In the genomic region with DNA sequence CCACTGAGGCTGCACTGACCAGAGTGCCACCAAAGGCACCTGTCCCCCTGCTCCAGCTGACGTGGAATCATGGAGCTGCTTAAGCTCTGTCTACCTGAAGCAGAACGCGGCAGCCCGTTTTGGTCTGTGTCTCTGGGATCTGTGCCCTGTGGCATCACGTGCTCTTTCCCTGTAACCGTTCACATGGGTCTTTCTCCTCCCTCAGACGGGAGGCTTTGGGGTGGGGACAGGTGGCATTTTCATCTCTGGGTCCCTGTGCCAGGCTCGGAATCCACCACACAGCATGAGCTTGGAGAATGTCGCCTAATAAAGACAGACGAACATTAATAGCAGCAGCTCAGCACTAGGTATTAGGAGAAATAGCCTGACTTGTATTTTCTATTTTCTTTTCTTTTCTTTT, we compare ENCODE assay signal across 17 cellular contexts. TPM values are rescaled to one million over a fixed set of nuclear protein-coding genes. Genes with fewer than 3 reads are reported as not detected.
DNase-seq lines count a peak whose midpoint lies in the region; ATAC-seq and TF ChIP-seq lines count a peak whose summit lies in the region.
"Had no signal": no experiment of that assay in that cellular context is flagged by ENCODE, and none has a peak within 500 bp of the region (broad histone marks: within the 10 kb centered on the region; RNA-seq: fewer than 3 reads in every experiment).

No MANE protein-coding gene starts in this region.

- H4K20me1 ChIP-seq in GM23338 (replicated peaks; ENCODE audit: insufficient read depth), result no peaks in the 10 kb centered on the region
- peaks cover 2% of the 10 kb centered on the region for H4K20me1 ChIP-seq in osteoblast (ENCODE audit: insufficient read depth, low read length)

- H3K9me3 ChIP-seq in osteoblast (ENCODE audit: low read depth, low read length), result no peaks in the 10 kb centered on the region

- no peaks in the 10 kb centered on the region for H3K79me2 ChIP-seq in GM23338 (replicated peaks; ENCODE audit: insufficient read depth)
- H3K79me2 ChIP-seq in osteoblast (ENCODE audit: insufficient read depth, low read length), result no peaks in the 10 kb centered on the region

- no peak overlapping the region for H2AFZ ChIP-seq in GM23338
- no peak overlapping the region for H2AFZ ChIP-seq in osteoblast (ENCODE audit: low read length)

- CTCF ChIA-PET in activated CD4-positive, alpha-beta T cell treated with anti-CD3 and anti-CD28 coated beads, Interleukin-2, amount 10 ng/mL, durations not matched to agents 7 days and 5 days (lab: Charles Lee), result interaction anchor here (1.0 kb wide), 1 partner anchor 18 kb away, joined by 3 read pairs; no protein-coding TSS in a partner anchor

- peak overlapping the region; percentile 30 for H3K4me3 Mint-ChIP-seq in activated CD4-positive, alpha-beta T cell treated with anti-CD3 and anti-CD28 coated beads, Interleukin-2, amount 10 ng/mL, durations not matched to agents 7 days and 5 days
- H3K4me3 Mint-ChIP-seq in GM23338 (peak overlapping the region; percentile 36; the same call in 1 of the 3 replicates), chondrocyte (ENCODE audit: unreplicated experiment) (no peak overlapping the region)

- H3K27ac ChIP-seq in GM23338 (ENCODE audit: low read depth) (no peak overlapping the region), osteoblast (ENCODE audit: low read depth, low read length) (no peak overlapping the region)

- TF ChIP-seq CTCF in GM23338 (conservative IDR thresholded peaks at IDR 0.05; ENCODE audit: low read depth in 2 of 2), result no peak
- TF ChIP-seq CTCF in chondrocyte (IDR thresholded peaks at IDR 0.05), result no peak
- TF ChIP-seq CTCF in osteoblast (IDR thresholded peaks at IDR 0.05; ENCODE audit: extremely low read depth, low read depth, low read length), result no peak

- peaks cover 14% of the 10 kb centered on the region for H3K27me3 Mint-ChIP-seq in activated CD4-positive, alpha-beta T cell treated with anti-CD3 and anti-CD28 coated beads, Interleukin-2, amount 10 ng/mL, durations not matched to agents 7 days and 5 days
- H3K27me3 Mint-ChIP-seq in GM23338 (ENCODE audit: insufficient read depth, low read depth, poor library complexity), result peaks cover 23% of the 10 kb centered on the region
- no peaks in the 10 kb centered on the region for H3K27me3 Mint-ChIP-seq in chondrocyte (ENCODE audit: low read depth)

- no peak overlapping the region for H3K27ac Mint-ChIP-seq in activated CD4-positive, alpha-beta T cell treated with anti-CD3 and anti-CD28 coated beads, Interleukin-2, amount 10 ng/mL, durations not matched to agents 7 days and 5 days
- H3K27ac Mint-ChIP-seq in GM23338, result no peak overlapping the region
- no peak overlapping the region for H3K27ac Mint-ChIP-seq in chondrocyte (ENCODE audit: unreplicated experiment)
- H3K27ac Mint-ChIP-seq: endodermal cell had no signal

- H3K9me2 ChIP-seq in GM23338 (ENCODE audit: insufficient read depth), result no peaks in the 10 kb centered on the region

- no peaks in the 10 kb centered on the region for H3K36me3 Mint-ChIP-seq in activated CD4-positive, alpha-beta T cell treated with anti-CD3 and anti-CD28 coated beads, Interleukin-2, amount 10 ng/mL, durations not matched to agents 7 days and 5 days (ENCODE audit: low read depth)
- H3K36me3 Mint-ChIP-seq in GM23338 (ENCODE audit: low read depth) (no peaks in the 10 kb centered on the region; the same call in 2 of the 3 replicates), chondrocyte (ENCODE audit: low read depth) (no peaks in the 10 kb centered on the region)

- peaks cover 6% of the 10 kb centered on the region; the same call in 1 of the 2 replicates for H3F3A ChIP-seq in GM23338 (replicated peaks; ENCODE audit: low read depth)

- H3K4me2 ChIP-seq in GM23338 (no peak overlapping the region), osteoblast (ENCODE audit: insufficient read depth, low read length) (no peak overlapping the region)

- no peaks in the 10 kb centered on the region for H3K36me3 ChIP-seq in GM23338 (ENCODE audit: insufficient read depth)
- H3K36me3 ChIP-seq in osteoblast (ENCODE audit: insufficient read depth, low read length), result no peaks in the 10 kb centered on the region

- no peak for DNase-seq in activated CD4-positive, alpha-beta T cell treated with anti-CD3 and anti-CD28 coated beads, Interleukin-2, amount 10 ng/mL, durations not matched to agents 7 days and 5 days
- no peak for DNase-seq in activated CD4-positive, alpha-beta T cell treated with anti-CD3 and anti-CD28 coated beads, Interleukin-2, amount 50 U/mL, for 4 hours
- no peak for DNase-seq in GM23338 (ENCODE audit: low spot score)
- peak; percentile 72 for DNase-seq in chondrocyte (ENCODE audit: low spot score)
- DNase-seq in osteoblast (ENCODE audit: insufficient read length, low spot score, missing footprints), result peak; percentile 50
- DNase-seq in SHP77 treated with DMSO at 0.1 percent for 48 hours (lab: John Stamatoyannopoulos, UW), result no peak
- DNase-seq: ACHN, DND-41, endodermal cell, NCI-H2227 treated with DMSO at 0.1 percent for 48 hours, nucleus accumbens had no signal

- H3K4me1 ChIP-seq in GM23338 (ENCODE audit: insufficient read depth) (no peaks in the 10 kb centered on the region), osteoblast (ENCODE audit: insufficient read depth, low read length) (no peaks in the 10 kb centered on the region)

- no peak overlapping the region for H3K4me3 ChIP-seq in GM23338
- H3K4me3 ChIP-seq in osteoblast (ENCODE audit: insufficient read depth, low read length), result no peak overlapping the region

- ATAC-seq in GM23338 (no peak), HG02870 (IDR thresholded peaks at IDR 0.05; ENCODE audit: unreplicated experiment) (no peak), GM21390 (IDR thresholded peaks at IDR 0.05; ENCODE audit: unreplicated experiment) (no peak)

- peaks cover 24% of the 10 kb centered on the region for H3K27me3 ChIP-seq in GM23338 (ENCODE audit: insufficient read depth)
- peaks cover 52% of the 10 kb centered on the region for H3K27me3 ChIP-seq in osteoblast (ENCODE audit: insufficient read depth, low read length)

- peaks cover 4% of the 10 kb centered on the region for H3K4me1 Mint-ChIP-seq in activated CD4-positive, alpha-beta T cell treated with anti-CD3 and anti-CD28 coated beads, Interleukin-2, amount 10 ng/mL, durations not matched to agents 7 days and 5 days
- H3K4me1 Mint-ChIP-seq in GM23338 (no peaks in the 10 kb centered on the region; the same call in 1 of the 3 replicates), chondrocyte (ENCODE audit: low read depth) (peaks cover 8% of the 10 kb centered on the region)
- H3K4me1 Mint-ChIP-seq: endodermal cell had no signal

- no peaks in the 10 kb centered on the region for H3K9me3 Mint-ChIP-seq in activated CD4-positive, alpha-beta T cell treated with anti-CD3 and anti-CD28 coated beads, Interleukin-2, amount 10 ng/mL, durations not matched to agents 7 days and 5 days
- H3K9me3 Mint-ChIP-seq in GM23338, result no peaks in the 10 kb centered on the region
- H3K9me3 Mint-ChIP-seq in chondrocyte (ENCODE audit: low read depth), result no peaks in the 10 kb centered on the region
- H3K9me3 Mint-ChIP-seq: endodermal cell had no signal

- POLR2A ChIA-PET in activated CD4-positive, alpha-beta T cell treated with anti-CD3 and anti-CD28 coated beads, Interleukin-2, amount 10 ng/mL, durations not matched to agents 7 days and 5 days (lab: Charles Lee), result interaction anchor here (0.6 kb wide), 1 partner anchor 464 kb away, joined by 3 read pairs; no protein-coding TSS in a partner anchor

TF ChIP-seq in GM23338, 12 proteins besides CTCF, POLR2A, EP300 and RAD21 (continues in another document):
- TF ChIP-seq ZNF331 (CRISPR knock-in tag; IDR thresholded peaks at IDR 0.05; ENCODE audit: low read depth), result no peak
- TF ChIP-seq ZNF114 (CRISPR knock-in tag; IDR thresholded peaks at IDR 0.05), result no peak
- TF ChIP-seq, protein P1, sequence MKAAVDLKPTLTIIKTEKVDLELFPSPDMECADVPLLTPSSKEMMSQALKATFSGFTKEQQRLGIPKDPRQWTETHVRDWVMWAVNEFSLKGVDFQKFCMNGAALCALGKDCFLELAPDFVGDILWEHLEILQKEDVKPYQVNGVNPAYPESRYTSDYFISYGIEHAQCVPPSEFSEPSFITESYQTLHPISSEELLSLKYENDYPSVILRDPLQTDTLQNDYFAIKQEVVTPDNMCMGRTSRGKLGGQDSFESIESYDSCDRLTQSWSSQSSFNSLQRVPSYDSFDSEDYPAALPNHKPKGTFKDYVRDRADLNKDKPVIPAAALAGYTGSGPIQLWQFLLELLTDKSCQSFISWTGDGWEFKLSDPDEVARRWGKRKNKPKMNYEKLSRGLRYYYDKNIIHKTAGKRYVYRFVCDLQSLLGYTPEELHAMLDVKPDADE (IDR thresholded peaks at IDR 0.05), result no peak

RNA-seq across cellular contexts. Expression of a gene that starts 1.6 kb away (rescaled TPM):
- 10 to 100 TPM; 12.4 to 13.5 TPM for total RNA-seq in activated CD4-positive, alpha-beta T cell treated with anti-CD3 and anti-CD28 coated beads, Interleukin-2, amount 10 ng/mL, durations not matched to agents 7 days and 5 days
- total RNA-seq in GM23338 (2014; rRNA removed; shearing (Covaris generic)), result 4.3 and 9.6 TPM in 2 replicates
- polyA plus RNA-seq in GM23338 (2016; fragmentation: Nextera tagmentation; extraction: Ambion mirVana), result 1.9 and 2.2 TPM in 2 replicates
- 3.9 to 7.0 TPM (median 6.7 TPM) in 3 replicates for total RNA-seq in chondrocyte
- 0.59 and 2.2 TPM in 2 replicates for total RNA-seq in osteoblast

RNA-seq across cellular contexts. Expression of a gene that starts 19.3 kb away (rescaled TPM):
- 10 to 100 TPM; 18.2 to 20.1 TPM for total RNA-seq in activated CD4-positive, alpha-beta T cell treated with anti-CD3 and anti-CD28 coated beads, Interleukin-2, amount 10 ng/mL, durations not matched to agents 7 days and 5 days
- total RNA-seq in GM23338 (2014; rRNA removed; shearing (Covaris generic)), result 6.2 and 11.7 TPM in 2 replicates
- polyA plus RNA-seq in GM23338 (2016; fragmentation: Nextera tagmentation; extraction: Ambion mirVana), result 12.6 and 13.9 TPM in 2 replicates
- total RNA-seq in chondrocyte, result 9.2 to 9.6 TPM (median 9.5 TPM) in 3 replicates
- 10.9 and 13.0 TPM in 2 replicates for total RNA-seq in osteoblast

RNA-seq across cellular contexts. Expression of a gene that starts 26.9 kb away (rescaled TPM):
- not detected for total RNA-seq in activated CD4-positive, alpha-beta T cell treated with anti-CD3 and anti-CD28 coated beads, Interleukin-2, amount 10 ng/mL, durations not matched to agents 7 days and 5 days
- total RNA-seq in GM23338 (2014; rRNA removed; shearing (Covaris generic)), result not detected in 2 replicates
- not detected in 2 replicates for polyA plus RNA-seq in GM23338 (2016; fragmentation: Nextera tagmentation; extraction: Ambion mirVana)
- total RNA-seq in chondrocyte (not detected in 3 replicates), osteoblast (not detected in 2 replicates)
- total RNA-seq: activated CD8-positive, alpha-beta memory T cell treated with anti-CD3 and anti-CD28 coated beads for 36 hours; endodermal cell; frontal cortex; H4; T-helper 1 cell treated with Interleukin-12 subunit alpha and Interleukin-12 subunit beta and Interleukin-4 antibody, amounts not matched to agents 30 ng/mL and 1 ng/mL, for 36 hours had no signal

Comparison
In these comparisons a context has a peak if more than half of its experiments do, and no peak if none do; other contexts are left out.
1. DNase-seq: peak in chondrocyte (single experiment) and osteoblast (single experiment); none in activated CD4-positive, alpha-beta T cell treated with anti-CD3 and anti-CD28 coated beads, Interleukin-2, amount 10 ng/mL, durations not matched to agents 7 days and 5 days (single experiment), activated CD4-positive, alpha-beta T cell treated with anti-CD3 and anti-CD28 coated beads, Interleukin-2, amount 50 U/mL, for 4 hours (0 of 2), GM23338 (single experiment) and SHP77 treated with DMSO at 0.1 percent for 48 hours (single experiment).